ENCODE assay signal across 8 cellular contexts in the genomic region with DNA sequence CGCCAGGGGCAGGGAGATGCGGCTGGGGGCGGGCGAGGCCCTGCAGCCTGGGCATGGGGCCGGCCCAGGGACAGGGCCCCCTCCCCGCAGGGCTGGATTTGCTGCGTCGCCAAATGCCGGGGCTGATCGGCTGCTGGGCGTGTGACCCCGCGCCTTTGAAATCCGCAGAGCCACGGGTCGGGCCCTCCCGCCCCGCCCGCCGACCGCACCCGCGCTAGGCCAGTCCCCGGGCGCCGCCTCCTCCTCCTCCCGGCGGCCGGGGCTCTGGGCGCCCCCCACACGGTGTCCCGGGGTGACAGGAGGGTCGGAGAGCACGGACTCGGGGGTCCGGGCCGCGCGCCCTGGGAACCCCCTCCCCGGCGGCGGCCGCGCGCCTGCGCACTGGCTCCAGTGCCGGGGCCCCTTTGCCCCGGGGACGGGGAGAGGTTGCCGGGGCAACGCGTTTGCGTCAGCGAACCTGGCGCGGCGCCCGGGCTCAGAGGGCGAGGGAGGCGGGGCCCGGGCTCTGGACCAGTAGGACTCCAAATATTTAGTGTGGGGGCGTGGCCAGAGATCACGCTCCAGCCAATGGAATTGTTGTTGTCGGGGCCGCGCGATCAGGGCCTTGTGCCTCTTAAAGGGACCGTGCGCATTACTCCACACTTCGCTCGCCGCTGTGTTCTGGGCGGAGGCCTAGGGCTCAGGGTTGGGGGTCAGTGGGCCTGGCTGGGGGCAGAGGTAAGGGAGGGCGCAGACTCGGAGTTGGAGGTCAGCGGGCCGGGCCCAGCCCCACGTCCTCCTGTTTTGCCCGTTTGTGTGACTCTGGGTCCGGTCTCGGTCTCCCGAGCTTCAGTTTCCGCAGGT. TPM values are rescaled to one million over a fixed set of nuclear protein-coding genes. Genes with fewer than 3 reads are reported as not detected.
DNase-seq lines count a peak whose midpoint lies in the region; ATAC-seq and TF ChIP-seq lines count a peak whose summit lies in the region.

No MANE protein-coding gene starts in this region.

- peaks cover 0 to 5% of the 10 kb centered on the region in 2 donors for H3K36me3 Mint-ChIP-seq in activated naive CD4-positive, alpha-beta T cell treated with anti-CD3 and anti-CD28 coated beads, Interleukin-2, amount 50 U/mL, for 72 hours

- intact Hi-C loops in testis (cut with DNase I; ENCODE audit: low total_unique reads) = no loop called here

- POLR2A ChIA-PET in SK-N-SH (lab: Yijun Ruan, JAX) = interaction anchor here (0.6 to 3.1 kb wide), 2 partner anchors 10 to 231 kb away, joined by 7 to 13 read pairs; a partner anchor contains a TSS

- CTCF ChIA-PET in SK-N-SH (lab: Yijun Ruan, JAX) = interaction anchor here (0.6 to 2.4 kb wide), 9 partner anchors 8 to 378 kb away, joined by 3 to 13 read pairs (median 3); a partner anchor contains a TSS

- H3K27me3 ChIP-seq in SK-N-SH (ENCODE audit: insufficient read depth) = no peaks in the 10 kb centered on the region
- no peaks in the 10 kb centered on the region for H3K27me3 ChIP-seq in testis

- 2% methylated on average over 9 of the region's 83 CpGs for WGBS in SK-N-SH (ENCODE audit: low lambda C conversion rate)
- 0% methylated on average over 12 to 57 of the region's 83 CpGs for WGBS in testis, 2 donors

- ATAC-seq in HG02588 (IDR thresholded peaks at IDR 0.05; ENCODE audit: unreplicated experiment) (peak; percentile 69), omental fat pad (ENCODE audit: low FRiP score) (peak; percentile 86)
- peak; percentile 85 to 89 for ATAC-seq in activated naive CD4-positive, alpha-beta T cell treated with anti-CD3 and anti-CD28 coated beads, Interleukin-2, amount 50 U/mL, for 72 hours

- H3K9me3 ChIP-seq in SK-N-SH (no peaks in the 10 kb centered on the region), testis (no peaks in the 10 kb centered on the region)

- peak overlapping the region; percentile 92 for H3K9ac ChIP-seq in SK-N-SH

- no peaks in the 10 kb centered on the region for H3K36me3 ChIP-seq in SK-N-SH (replicated peaks in 1 of 2; ENCODE audit: control insufficient read depth in 1 of 2, insufficient read depth in 2 of 2, low read length in 1 of 2)
- no peaks in the 10 kb centered on the region for H3K36me3 ChIP-seq in testis (ENCODE audit: low read depth, missing control alignments)

- H4K20me1 ChIP-seq in SK-N-SH (ENCODE audit: insufficient read depth) = no peaks in the 10 kb centered on the region

- H3K79me2 ChIP-seq in SK-N-SH (ENCODE audit: insufficient read depth) = no peaks in the 10 kb centered on the region; the same call in 1 of the 2 replicates

- TF ChIP-seq CTCF in SK-N-SH (IDR thresholded peaks at IDR 0.05) (no peak), omental fat pad (IDR thresholded peaks at IDR 0.05) (no peak), testis (IDR thresholded peaks at IDR 0.05) (no peak)

- TF ChIP-seq RAD21 in SK-N-SH (IDR thresholded peaks at IDR 0.05; ENCODE audit: low read length) = no peak

- TF ChIP-seq EP300 in SK-N-SH (IDR thresholded peaks at IDR 0.05; ENCODE audit: borderline replicate concordance in 1 of 2, low read depth in 1 of 2, low read length in 1 of 2) = peak in 1 of 2 experiments; percentile 88; a peak in 2 of 4 replicates

- H3K27ac ChIP-seq in SK-N-SH (ENCODE audit: low read depth in 2 of 2, low read length in 1 of 2) = peak overlapping the region; percentile 97 to 98
- H3K27ac ChIP-seq in testis = peak overlapping the region; percentile 96 to 100

- H3K9me3 Mint-ChIP-seq in activated naive CD4-positive, alpha-beta T cell treated with anti-CD3 and anti-CD28 coated beads, Interleukin-2, amount 50 U/mL, for 72 hours = no peaks in the 10 kb centered on the region

- H3K4me2 ChIP-seq in SK-N-SH = peak overlapping the region; percentile 97

- no peaks in the 10 kb centered on the region for H3K9me2 ChIP-seq in SK-N-SH

- peak overlapping the region; percentile 78 for H2AFZ ChIP-seq in SK-N-SH (ENCODE audit: low read depth)

- peaks cover 14% of the 10 kb centered on the region for H3F3A ChIP-seq in SK-N-SH (replicated peaks; ENCODE audit: insufficient read depth)

- DNase-seq in NCI-H1092 (lab: John Stamatoyannopoulos, UW) = peak; percentile 98
- peak; percentile 99 for DNase-seq in SK-N-SH
- peak; percentile 100 for DNase-seq in activated naive CD4-positive, alpha-beta T cell treated with anti-CD3 and anti-CD28 coated beads, Interleukin-2, amount 50 U/mL, for 72 hours (ENCODE audit: low spot score in 2 of 2)
- DNase-seq in glomerular visceral epithelial cell (ENCODE audit: extremely low spot score) = peak; percentile 99
- DNase-seq in omental fat pad (ENCODE audit: low spot score) = peak; percentile 100
- peak; percentile 99 for DNase-seq in testis

- peak; percentile 64 for TF ChIP-seq POLR2A in testis (IDR thresholded peaks at IDR 0.05)

- peaks cover 25 to 45% of the 10 kb centered on the region in 2 experiments; a peak in 3 of 4 replicates for H3K4me1 ChIP-seq in SK-N-SH (ENCODE audit: control insufficient read depth in 1 of 2, insufficient read depth in 2 of 2, low read depth in 1 of 2, low read length in 1 of 2)
- H3K4me1 ChIP-seq in testis = peaks cover 50% of the 10 kb centered on the region

- H3K4me3 ChIP-seq in GM08714 (ENCODE audit: low read length) (peak overlapping the region; percentile 79), SK-N-SH (ENCODE audit: low read depth in 2 of 2, low read length in 1 of 2) (peak overlapping the region; percentile 53 to 75), testis (peak overlapping the region; percentile 73 to 74)

- H3K27ac Mint-ChIP-seq in activated naive CD4-positive, alpha-beta T cell treated with anti-CD3 and anti-CD28 coated beads, Interleukin-2, amount 50 U/mL, for 72 hours = peak overlapping the region; percentile 44 to 90

TF ChIP-seq in SK-N-SH, 30 proteins besides CTCF, POLR2A, EP300 and RAD21 (continues in another document):
- TF ChIP-seq, protein P1, sequence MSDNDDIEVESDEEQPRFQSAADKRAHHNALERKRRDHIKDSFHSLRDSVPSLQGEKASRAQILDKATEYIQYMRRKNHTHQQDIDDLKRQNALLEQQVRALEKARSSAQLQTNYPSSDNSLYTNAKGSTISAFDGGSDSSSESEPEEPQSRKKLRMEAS (IDR thresholded peaks at IDR 0.05; ENCODE audit: low read depth) = peak; percentile 84
- no peak for TF ChIP-seq TCF12 (IDR thresholded peaks at IDR 0.05)
- no peak for TF ChIP-seq RCOR1 (IDR thresholded peaks at IDR 0.05; ENCODE audit: low read length)
- no peak for TF ChIP-seq YY1 (IDR thresholded peaks at IDR 0.05; ENCODE audit: low read depth)
- peak; percentile 85 for TF ChIP-seq NFIC (IDR thresholded peaks at IDR 0.05; ENCODE audit: borderline replicate concordance)
- no peak for TF ChIP-seq GATA2 (CRISPR knock-in tag; IDR thresholded peaks at IDR 0.05)
- no peak; the same call in 1 of the 2 replicates for TF ChIP-seq SIN3A (IDR thresholded peaks at IDR 0.05; ENCODE audit: borderline replicate concordance, low read depth, low read length)

RNA-seq across cellular contexts. Expression of a gene that starts 10.3 kb away (rescaled TPM):
- polyA plus RNA-seq in SK-N-SH (2012; rRNA removed) (58.9 and 65.4 TPM in 2 replicates), testis (ENCODE audit: insufficient read depth, low read depth, low replicate concordance) (76.5 TPM)
- polyA plus RNA-seq in SK-N-SH (2012; cell fraction: cytosol; rRNA removed) = 32.5 and 45.8 TPM in 2 replicates
- polyA plus RNA-seq in SK-N-SH (2012; cell fraction: nucleus; rRNA removed) = 109 and 141 TPM in 2 replicates
- total RNA-seq in activated naive CD4-positive, alpha-beta T cell treated with anti-CD3 and anti-CD28 coated beads, Interleukin-2, amount 50 U/mL, for 72 hours = 100 to 1,000 TPM; 211 to 261 TPM
- total RNA-seq in omental fat pad (100 to 1,000 TPM; 133 to 232 (median 178) TPM), testis (100 to 1,000 TPM in 1 of 2 donors, 10 to 100 TPM in 1; 93.0 to 103 TPM)

RNA-seq across cellular contexts. Expression of a gene that starts 34.8 kb away (rescaled TPM):
- polyA plus RNA-seq in SK-N-SH (2012; rRNA removed) (21.4 and 24.1 TPM in 2 replicates), testis (ENCODE audit: insufficient read depth, low read depth, low replicate concordance) (17.8 TPM)
- 10.3 and 14.6 TPM in 2 replicates for polyA plus RNA-seq in SK-N-SH (2012; cell fraction: cytosol; rRNA removed)
- 18.1 and 18.8 TPM in 2 replicates for polyA plus RNA-seq in SK-N-SH (2012; cell fraction: nucleus; rRNA removed)
- total RNA-seq in activated naive CD4-positive, alpha-beta T cell treated with anti-CD3 and anti-CD28 coated beads, Interleukin-2, amount 50 U/mL, for 72 hours = 100 to 1,000 TPM in 1 of 2 donors, 10 to 100 TPM in 1; 91.8 to 183 TPM
- total RNA-seq in omental fat pad (10 to 100 TPM; 29.7 to 51.7 (median 44.8) TPM), testis (10 to 100 TPM; 22.8 to 31.6 TPM)

RNA-seq across cellular contexts. Expression of a gene that starts 35.4 kb away (rescaled TPM):
- 4.6 and 10.3 TPM in 2 replicates for polyA plus RNA-seq in SK-N-SH (2012; rRNA removed)
- 1.0 and 1.1 TPM in 2 replicates for polyA plus RNA-seq in SK-N-SH (2012; cell fraction: cytosol; rRNA removed)
- polyA plus RNA-seq in SK-N-SH (2012; cell fraction: nucleus; rRNA removed) = 72.7 and 86.9 TPM in 2 replicates
- 100 to 1,000 TPM in 1 of 2 donors, 10 to 100 TPM in 1; 29.7 to 105 TPM for total RNA-seq in activated naive CD4-positive, alpha-beta T cell treated with anti-CD3 and anti-CD28 coated beads, Interleukin-2, amount 50 U/mL, for 72 hours
- 1 to 10 TPM; 3.7 to 5.5 (median 4.6) TPM for total RNA-seq in omental fat pad
- total RNA-seq in testis = 100 to 1,000 TPM; 208 to 276 TPM
- polyA plus RNA-seq in testis (ENCODE audit: insufficient read depth, low read depth, low replicate concordance) = 796 TPM

RNA-seq across cellular contexts. Expression of a gene that starts 45.8 kb away (rescaled TPM):
- polyA plus RNA-seq in SK-N-SH (2012; rRNA removed) (54.4 and 66.8 TPM in 2 replicates), testis (ENCODE audit: insufficient read depth, low read depth, low replicate concordance) (43.2 TPM)
- 21.2 and 45.9 TPM in 2 replicates for polyA plus RNA-seq in SK-N-SH (2012; cell fraction: cytosol; rRNA removed)
- 64.3 and 71.6 TPM in 2 replicates for polyA plus RNA-seq in SK-N-SH (2012; cell fraction: nucleus; rRNA removed)
- 10 to 100 TPM; 24.6 to 60.8 TPM for total RNA-seq in activated naive CD4-positive, alpha-beta T cell treated with anti-CD3 and anti-CD28 coated beads, Interleukin-2, amount 50 U/mL, for 72 hours
- total RNA-seq in omental fat pad (10 to 100 TPM; 37.1 to 58.3 (median 52.8) TPM), testis (100 to 1,000 TPM in 1 of 2 donors, 10 to 100 TPM in 1; 61.1 to 117 TPM)

Comparison
In these comparisons a context has a peak if more than half of its experiments do, and no peak if none do; other contexts are left out.
1. Peak in every context shown above with its lines: DNase-seq, ATAC-seq, H3K4me3 ChIP-seq and H3K27ac ChIP-seq.
2. RNA of a gene that starts 35.4 kb away (total RNA-seq): 208 to 276 TPM in testis and 29.7 to 105 TPM in activated naive CD4-positive, alpha-beta T cell treated with anti-CD3 and anti-CD28 coated beads, Interleukin-2, amount 50 U/mL, for 72 hours; 3.7 to 5.5 TPM in omental fat pad; every median in the first group is over 4 times any median in the second.